Comparison of ENCODE assay signal across 1 cellular context in the genomic region with DNA sequence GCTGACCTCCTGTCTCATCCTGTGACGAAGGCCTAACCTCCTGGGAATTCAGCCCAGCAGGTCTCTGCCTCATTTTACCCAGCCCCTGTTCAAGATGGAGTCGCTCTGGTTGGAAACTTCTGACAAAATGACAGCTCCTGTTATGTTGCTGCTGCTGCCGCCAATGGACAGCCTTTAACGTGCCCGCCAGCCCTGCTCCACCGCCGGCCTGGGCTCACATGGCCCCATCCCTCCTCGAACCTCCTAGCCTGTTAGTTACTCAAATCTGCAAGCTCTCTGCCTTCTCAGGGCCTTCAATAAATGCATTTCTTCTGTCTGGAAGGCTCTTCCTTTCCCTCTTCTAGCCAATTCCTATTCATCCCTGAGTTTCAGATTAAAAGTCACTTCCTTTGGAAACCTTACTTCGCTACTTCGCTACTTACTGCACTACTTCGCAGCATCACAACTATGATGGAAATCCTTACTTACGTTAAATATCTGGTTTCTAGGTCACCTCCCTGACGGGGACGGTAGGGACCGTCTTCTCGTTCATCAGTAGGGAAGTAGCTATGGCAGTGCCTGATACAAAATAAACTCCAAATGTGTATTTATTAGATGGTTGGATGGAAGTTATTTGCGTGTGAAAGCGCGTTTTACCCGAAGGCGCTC.
TF ChIP-seq lines count a peak whose summit lies in the region.

No MANE protein-coding gene starts in this region.

TF ChIP-seq in endothelial cell of umbilical vein, 7 proteins besides CTCF, POLR2A, EP300 and RAD21:
- TF ChIP-seq JUN (IDR thresholded peaks at IDR 0.05; ENCODE audit: borderline replicate concordance, insufficient read depth, insufficient read length, low read depth) (no peak), MYC (IDR thresholded peaks at IDR 0.05; ENCODE audit: low read depth, low read length) (no peak), FOS (IDR thresholded peaks at IDR 0.05; ENCODE audit: borderline replicate concordance, insufficient read depth, low read length) (no peak), GATA2 (IDR thresholded peaks at IDR 0.05; ENCODE audit: insufficient read depth, insufficient read length, low read depth, low read length) (no peak), POLR2AphosphoS5 (IDR thresholded peaks at IDR 0.05; ENCODE audit: insufficient read depth, low read depth, low read length) (no peak)
- TF ChIP-seq, protein P1, sequence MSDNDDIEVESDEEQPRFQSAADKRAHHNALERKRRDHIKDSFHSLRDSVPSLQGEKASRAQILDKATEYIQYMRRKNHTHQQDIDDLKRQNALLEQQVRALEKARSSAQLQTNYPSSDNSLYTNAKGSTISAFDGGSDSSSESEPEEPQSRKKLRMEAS (IDR thresholded peaks at IDR 0.05; ENCODE audit: insufficient read depth, insufficient read length), result no peak
